ENCODE assay signal across 8 cellular contexts in the genomic region with DNA sequence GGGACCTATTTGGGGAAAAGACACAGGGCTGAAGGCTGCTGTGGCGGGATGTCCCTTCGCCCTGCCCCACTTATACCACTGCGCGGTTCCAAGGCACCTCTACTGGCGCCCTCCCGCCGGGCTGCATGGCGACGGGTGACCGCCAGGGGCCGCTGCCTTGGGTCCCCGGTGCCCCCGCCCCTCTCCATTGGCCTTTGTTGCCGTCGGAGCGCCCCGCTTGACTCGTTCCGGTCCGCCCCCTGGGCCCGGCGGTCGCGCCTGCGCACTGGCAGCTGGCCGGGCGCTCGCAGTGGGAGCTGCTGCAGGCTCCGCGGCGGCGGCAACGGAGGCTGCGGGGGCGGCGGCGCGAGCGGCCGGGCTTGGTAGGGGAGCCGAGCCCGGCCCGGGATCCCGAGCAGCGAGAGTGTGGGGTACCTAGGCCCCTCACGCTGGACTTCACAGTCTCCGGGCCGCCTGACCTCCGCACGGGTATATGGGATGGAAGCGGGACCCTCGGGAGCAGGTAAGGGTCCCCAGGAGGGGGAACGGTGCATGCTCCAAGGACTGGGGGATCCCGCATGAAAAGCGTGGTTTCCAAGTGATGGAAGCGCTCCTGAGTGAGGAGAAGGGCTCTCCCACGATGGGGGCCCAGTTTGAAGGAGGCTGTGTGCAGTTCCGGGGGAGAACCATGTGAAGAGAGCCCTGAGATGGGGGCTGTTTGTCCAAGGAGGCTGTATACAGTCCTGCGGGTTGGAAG. TPM values are rescaled to one million over a fixed set of nuclear protein-coding genes. Genes with fewer than 3 reads are reported as not detected.
DNase-seq lines count a peak whose midpoint lies in the region; ATAC-seq and TF ChIP-seq lines count a peak whose summit lies in the region.

A gene (plus strand): TSS at position 265 of the 736 bp plus-strand sequence. CDS start 213 bp downstream, at position 478.

- no peaks in the 10 kb centered on the region for H4K20me1 ChIP-seq in KMS-11 (ENCODE audit: insufficient read depth)

- peak within 1 kb of the TSS; percentile 83 for H2AFZ ChIP-seq in KMS-11 (ENCODE audit: low read depth)

- H3K4me3 ChIP-seq in KMS-11 (IDR thresholded peaks at IDR 0.05; ENCODE audit: insufficient read depth, low read depth, low read length) (peak within 1 kb of the TSS; percentile 81), esophagus (ENCODE audit: low read depth in 1 of 2, low read length in 2 of 2) (peak within 1 kb of the TSS; percentile 83 to 96), muscle layer of colon (ENCODE audit: low read depth in 1 of 2, low read length in 2 of 2) (peak within 1 kb of the TSS; percentile 91 to 92)

- H3K9me3 ChIP-seq in esophagus (ENCODE audit: control insufficient read depth in 2 of 2, insufficient read depth in 1 of 2, low read depth in 1 of 2, low read length in 1 of 2): no peaks in the 10 kb centered on the region
- no peaks in the 10 kb centered on the region for H3K9me3 ChIP-seq in muscle layer of colon (ENCODE audit: low read length)

- ATAC-seq in GM21737 (IDR thresholded peaks at IDR 0.05; ENCODE audit: unreplicated experiment): peak; percentile 83

- DNase-seq in DMS79 treated with DMSO at 0.1 percent for 48 hours (lab: John Stamatoyannopoulos, UW): peak; percentile 75
- peak; percentile 99 for DNase-seq in activated T-cell treated with anti-CD3 and anti-CD28 coated beads, Interleukin-2, amount 50 U/mL, for 24 hours
- peak; percentile 96 for DNase-seq in stimulated activated CD8-positive, alpha-beta memory T cell treated with anti-CD3 and anti-CD28 coated beads, Interleukin-7, amount 100 ng/mL, for 1 hour (ENCODE audit: low read depth in 2 of 2)

- peaks cover 49% of the 10 kb centered on the region for H3K4me1 Mint-ChIP-seq in activated T-cell treated with anti-CD3 and anti-CD28 coated beads, Interleukin-2, amount 50 U/mL, for 24 hours (ENCODE audit: low read depth)

- peaks cover 7% of the 10 kb centered on the region for H3K36me3 Mint-ChIP-seq in activated T-cell treated with anti-CD3 and anti-CD28 coated beads, Interleukin-2, amount 50 U/mL, for 24 hours (ENCODE audit: low read depth)

- no peaks in the 10 kb centered on the region for H3K36me3 ChIP-seq in KMS-11 (ENCODE audit: insufficient read depth)
- H3K36me3 ChIP-seq in esophagus (ENCODE audit: control insufficient read depth in 2 of 2, insufficient read depth in 2 of 2, low read length in 1 of 2): no peaks in the 10 kb centered on the region
- H3K36me3 ChIP-seq in muscle layer of colon (ENCODE audit: insufficient read depth, low read length): no peaks in the 10 kb centered on the region

- H3K4me2 ChIP-seq in KMS-11: peak within 1 kb of the TSS; percentile 77

- H3K27me3 ChIP-seq in KMS-11 (ENCODE audit: insufficient read depth, low read depth) (no peaks in the 10 kb centered on the region), esophagus (ENCODE audit: control insufficient read depth in 1 of 2, insufficient read depth in 2 of 2, low read length in 2 of 2) (no peaks in the 10 kb centered on the region), muscle layer of colon (ENCODE audit: control insufficient read depth in 1 of 2, insufficient read depth in 2 of 2, low read length in 2 of 2) (no peaks in the 10 kb centered on the region)

- 1% methylated on average over 54 to 59 of the region's 59 CpGs for WGBS in esophagus, 2 donors

- H3K9ac ChIP-seq in KMS-11: peak within 1 kb of the TSS; percentile 46; the same call in 1 of the 2 replicates
- peak within 1 kb of the TSS; percentile 66 for H3K9ac ChIP-seq in muscle layer of colon (ENCODE audit: low read length)

- H3K4me1 ChIP-seq in KMS-11 (ENCODE audit: low read depth, poor library complexity, severe bottlenecking) (peaks cover 26% of the 10 kb centered on the region), esophagus (ENCODE audit: control insufficient read depth in 2 of 2, insufficient read depth in 2 of 2, low read length in 1 of 2) (peaks cover 3 to 4% of the 10 kb centered on the region in 2 donors), muscle layer of colon (ENCODE audit: insufficient read depth, low read length) (peaks cover 17% of the 10 kb centered on the region)

- H3K27ac Mint-ChIP-seq in activated T-cell treated with anti-CD3 and anti-CD28 coated beads, Interleukin-2, amount 50 U/mL, for 24 hours: peak within 1 kb of the TSS; percentile 93

- H3K4me3 Mint-ChIP-seq in activated T-cell treated with anti-CD3 and anti-CD28 coated beads, Interleukin-2, amount 50 U/mL, for 24 hours: peak within 1 kb of the TSS; percentile 94

- H3K27me3 Mint-ChIP-seq in activated T-cell treated with anti-CD3 and anti-CD28 coated beads, Interleukin-2, amount 50 U/mL, for 24 hours: no peaks in the 10 kb centered on the region

- H3K27ac ChIP-seq in KMS-11 (no peak within 1 kb of the TSS), esophagus (ENCODE audit: low read depth in 2 of 2, low read length in 1 of 2) (peak within 1 kb of the TSS; percentile 33 to 82), muscle layer of colon (ENCODE audit: low read depth, low read length) (peak within 1 kb of the TSS; percentile 83)

- no peaks in the 10 kb centered on the region; the same call in 1 of the 2 replicates for H3K79me2 ChIP-seq in KMS-11 (ENCODE audit: insufficient read depth, low read depth)

- no peaks in the 10 kb centered on the region for H3K9me3 Mint-ChIP-seq in activated T-cell treated with anti-CD3 and anti-CD28 coated beads, Interleukin-2, amount 50 U/mL, for 24 hours

- TF ChIP-seq CTCF in KMS-11 (conservative IDR thresholded peaks at IDR 0.05; ENCODE audit: low read depth, low read length): peak; percentile 60

TF ChIP-seq in PFSK-1, 5 proteins besides CTCF, POLR2A, EP300 and RAD21:
- TF ChIP-seq SIN3A (IDR thresholded peaks at IDR 0.05; ENCODE audit: borderline replicate concordance, insufficient read depth, low read length) (0 out of 2 replicates have a peak, but pooled peaks have one; percentile 23), TAF1 (IDR thresholded peaks at IDR 0.05; ENCODE audit: borderline replicate concordance, insufficient read depth, low read length) (no peak), POLR2AphosphoS5 (IDR thresholded peaks at IDR 0.05; ENCODE audit: low read depth, low read length) (peak; percentile 71; the same call in 1 of the 2 replicates), FOXP2 (optimal IDR thresholded peaks at IDR 0.05; ENCODE audit: borderline replicate concordance, extremely low read depth, extremely low read length, insufficient read depth) (peak; percentile 92)
- TF ChIP-seq, protein P1, sequence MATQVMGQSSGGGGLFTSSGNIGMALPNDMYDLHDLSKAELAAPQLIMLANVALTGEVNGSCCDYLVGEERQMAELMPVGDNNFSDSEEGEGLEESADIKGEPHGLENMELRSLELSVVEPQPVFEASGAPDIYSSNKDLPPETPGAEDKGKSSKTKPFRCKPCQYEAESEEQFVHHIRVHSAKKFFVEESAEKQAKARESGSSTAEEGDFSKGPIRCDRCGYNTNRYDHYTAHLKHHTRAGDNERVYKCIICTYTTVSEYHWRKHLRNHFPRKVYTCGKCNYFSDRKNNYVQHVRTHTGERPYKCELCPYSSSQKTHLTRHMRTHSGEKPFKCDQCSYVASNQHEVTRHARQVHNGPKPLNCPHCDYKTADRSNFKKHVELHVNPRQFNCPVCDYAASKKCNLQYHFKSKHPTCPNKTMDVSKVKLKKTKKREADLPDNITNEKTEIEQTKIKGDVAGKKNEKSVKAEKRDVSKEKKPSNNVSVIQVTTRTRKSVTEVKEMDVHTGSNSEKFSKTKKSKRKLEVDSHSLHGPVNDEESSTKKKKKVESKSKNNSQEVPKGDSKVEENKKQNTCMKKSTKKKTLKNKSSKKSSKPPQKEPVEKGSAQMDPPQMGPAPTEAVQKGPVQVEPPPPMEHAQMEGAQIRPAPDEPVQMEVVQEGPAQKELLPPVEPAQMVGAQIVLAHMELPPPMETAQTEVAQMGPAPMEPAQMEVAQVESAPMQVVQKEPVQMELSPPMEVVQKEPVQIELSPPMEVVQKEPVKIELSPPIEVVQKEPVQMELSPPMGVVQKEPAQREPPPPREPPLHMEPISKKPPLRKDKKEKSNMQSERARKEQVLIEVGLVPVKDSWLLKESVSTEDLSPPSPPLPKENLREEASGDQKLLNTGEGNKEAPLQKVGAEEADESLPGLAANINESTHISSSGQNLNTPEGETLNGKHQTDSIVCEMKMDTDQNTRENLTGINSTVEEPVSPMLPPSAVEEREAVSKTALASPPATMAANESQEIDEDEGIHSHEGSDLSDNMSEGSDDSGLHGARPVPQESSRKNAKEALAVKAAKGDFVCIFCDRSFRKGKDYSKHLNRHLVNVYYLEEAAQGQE (IDR thresholded peaks at IDR 0.05; ENCODE audit: insufficient read depth in 1 of 2, low read depth in 2 of 2, low read length in 2 of 2): no peak; a peak in 1 of 4 replicates
TF ChIP-seq in PFSK-1: peak in this region for 3.

RNA-seq across cellular contexts. Expression of the gene that starts here (rescaled TPM):
- 6.9 TPM for polyA plus RNA-seq in PFSK-1 (2012; ENCODE audit: insufficient read length, low read depth)
- polyA plus RNA-seq in esophagus: 1 to 10 TPM; 2.3 to 2.5 TPM
